In genomic region chr2:120934891-120935338, GRCh38 we compare ENCODE assay signal across 9 cellular contexts.
DNase-seq lines count a peak whose midpoint lies in the region; ATAC-seq and TF ChIP-seq lines count a peak whose summit lies in the region.
"Had no signal": no experiment of that assay in that cellular context is flagged by ENCODE, and none has a peak within 500 bp of the region (broad histone marks: within the 10 kb centered on the region; RNA-seq: fewer than 3 reads in every experiment).

No MANE protein-coding gene starts in this region.

- H3K36me3 ChIP-seq in brain microvascular endothelial cell (replicated peaks) (no peaks in the 10 kb centered on the region), upper lobe of left lung (no peaks in the 10 kb centered on the region)

- in situ Hi-C loops in brain microvascular endothelial cell (cut with HindIII; ENCODE audit: low pct_ligation_motif_present, low sequenced_read_pairs) = no loop called here

- POLR2A ChIA-PET in HEK293T (lab: Yijun Ruan, JAX) = interaction anchor here (0.6 to 0.7 kb wide), 2 partner anchors 140 to 198 kb away, joined by 3 read pairs; no protein-coding TSS in a partner anchor

- H3K9me3 ChIP-seq in upper lobe of left lung = no peaks in the 10 kb centered on the region

- TF ChIP-seq EP300 in upper lobe of left lung (IDR thresholded peaks at IDR 0.05) = no peak

- DNase-seq in HT1080 (ENCODE audit: low read depth) (peak; percentile 93), brain microvascular endothelial cell (peak; percentile 95), left kidney (ENCODE audit: low read depth, low spot score) (peak; percentile 43), upper lobe of left lung (no peak), NCI-H1436 treated with DMSO at 0.1 percent for 48 hours (lab: John Stamatoyannopoulos, UW) (no peak), HEK293T (ENCODE audit: extremely low spot score) (no peak)
- DNase-seq: activated effector memory CD4-positive, alpha-beta T cell treated with Interleukin-2 at 50 U/mL for 16 hours; SHP77 treated with DMSO at 0.1 percent for 48 hours had no signal

- 48 to 52% methylated on average over 10 of the region's 10 CpGs for WGBS in upper lobe of left lung, 2 donors

- ATAC-seq in upper lobe of left lung (ENCODE audit: low FRiP score in 2 of 2) (peak in 1 of 2 donors; percentile 82), HG03025 (IDR thresholded peaks at IDR 0.05; ENCODE audit: low FRiP score, unreplicated experiment) (no peak)

- peaks cover 6 to 12% (median 10%) of the 10 kb centered on the region in 4 donors for H3K4me1 ChIP-seq in upper lobe of left lung

- CTCF ChIA-PET in HEK293T (lab: Yijun Ruan, JAX) = interaction anchor here (0.8 to 1.6 kb wide), 2 partner anchors 24 to 199 kb away, joined by 3 read pairs; partner anchors contain the start of gene GLI2

- H3K27me3 ChIP-seq in brain microvascular endothelial cell (replicated peaks) (no peaks in the 10 kb centered on the region), upper lobe of left lung (no peaks in the 10 kb centered on the region)

- TF ChIP-seq POLR2A in upper lobe of left lung (IDR thresholded peaks at IDR 0.05) = no peak

- TF ChIP-seq CTCF in brain microvascular endothelial cell (IDR thresholded peaks at IDR 0.05; ENCODE audit: low read depth, low read length, missing control alignments) (no peak), upper lobe of left lung (IDR thresholded peaks at IDR 0.05) (no peak)

- H3K27ac ChIP-seq in brain microvascular endothelial cell (peak overlapping the region; percentile 89), upper lobe of left lung (peak overlapping the region; percentile 30 to 68 (median 46))

- H3K4me3 ChIP-seq in brain microvascular endothelial cell (ENCODE audit: low read depth, low read length) = no peak overlapping the region
- H3K4me3 ChIP-seq in upper lobe of left lung = no peak overlapping the region

TF ChIP-seq in HEK293T, 16 proteins besides CTCF, POLR2A, EP300 and RAD21:
- TF ChIP-seq ELF4 (IDR thresholded peaks at IDR 0.05) (no peak), ZNF384 (IDR thresholded peaks at IDR 0.05) (no peak), BHLHE40 (IDR thresholded peaks at IDR 0.05; ENCODE audit: borderline replicate concordance) (no peak), ARNT (IDR thresholded peaks at IDR 0.05) (no peak), FOXA1 (IDR thresholded peaks at IDR 0.05) (no peak), SUZ12 (IDR thresholded peaks at IDR 0.05) (no peak), LEF1 (IDR thresholded peaks at IDR 0.05; ENCODE audit: borderline replicate concordance) (no peak), CTBP1 (IDR thresholded peaks at IDR 0.05; ENCODE audit: borderline replicate concordance) (no peak), HDGF (IDR thresholded peaks at IDR 0.05; ENCODE audit: borderline replicate concordance) (no peak), FOXK2 (IDR thresholded peaks at IDR 0.05) (no peak), FOXM1 (IDR thresholded peaks at IDR 0.05; ENCODE audit: borderline replicate concordance) (no peak)

Comparison
In these comparisons a context has a peak if more than half of its experiments do, and no peak if none do; other contexts are left out.
1. DNase-seq: peak in HT1080 (single experiment), brain microvascular endothelial cell (single experiment) and left kidney (single experiment); none in upper lobe of left lung (0 of 2), NCI-H1436 treated with DMSO at 0.1 percent for 48 hours (single experiment) and HEK293T (single experiment).